In the genomic region with DNA sequence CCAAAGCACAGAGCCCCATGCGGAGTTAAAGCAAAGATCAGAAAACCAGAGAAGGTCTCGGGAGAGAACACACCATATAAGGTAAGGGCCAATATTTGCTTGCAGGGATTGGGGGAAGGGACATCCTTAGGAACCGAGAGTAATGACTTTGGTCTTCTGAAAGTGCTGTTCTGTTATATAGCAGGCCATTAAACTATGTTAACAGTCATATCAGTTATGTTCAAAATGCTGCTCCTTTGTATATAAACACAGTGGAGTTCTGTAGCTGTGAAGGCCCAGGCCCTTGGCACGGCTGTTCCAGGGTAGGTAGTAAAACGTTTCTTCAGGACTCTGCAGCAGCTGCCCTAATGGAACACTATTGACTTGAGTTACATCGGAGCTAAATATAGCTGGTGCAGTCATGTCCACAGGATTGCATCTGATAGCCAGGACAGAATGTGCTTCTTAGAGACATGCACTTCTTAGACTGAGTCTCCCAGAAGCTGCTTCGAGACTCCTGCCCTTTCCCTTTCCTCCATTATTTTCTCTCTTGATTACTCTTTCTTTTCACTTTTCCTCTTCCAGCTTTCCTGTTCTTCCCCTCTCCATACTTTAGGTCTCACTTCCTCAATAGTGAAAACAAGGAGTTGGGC, we compare ENCODE assay signal across 10 cellular contexts.
A peak's percentile ranks its signal among the peaks of the same experiment; 100 is the strongest.
DNase-seq lines count a peak whose midpoint lies in the region; ATAC-seq, FAIRE-seq and TF ChIP-seq lines count a peak whose summit lies in the region.
"Had no signal": no experiment of that assay in that cellular context is flagged by ENCODE, and none has a peak within 500 bp of the region (broad histone marks: within the 10 kb centered on the region; RNA-seq: fewer than 3 reads in every experiment).

No MANE protein-coding gene starts in this region.

- ATAC-seq in GM21526 (IDR thresholded peaks at IDR 0.05; ENCODE audit: low FRiP score, unreplicated experiment) (peak; percentile 37), GM18861 (IDR thresholded peaks at IDR 0.05; ENCODE audit: unreplicated experiment) (no peak), HG03442 (IDR thresholded peaks at IDR 0.05; ENCODE audit: unreplicated experiment) (no peak)
- ATAC-seq: effector memory CD8-positive, alpha-beta T cell had no signal

- WGBS in small intestine, 3 donors = 22 to 40% (median 32%) methylated on average over 7 of the region's 7 CpGs

- no peak for DNase-seq in SJSA1 (ENCODE audit: low read depth in 1 of 2, low spot score in 2 of 2)
- DNase-seq in right atrium auricular region (ENCODE audit: low spot score) = peak; percentile 67
- peak; percentile 62 for DNase-seq in small intestine
- DNase-seq in NCI-H2227 treated with DMSO at 0.1 percent for 48 hours (lab: John Stamatoyannopoulos, UW) = no peak
- no peak for DNase-seq in AML-193 (lab: John Stamatoyannopoulos, UW)
- DNase-seq: effector memory CD8-positive, alpha-beta T cell had no signal

- peaks cover 36% of the 10 kb centered on the region for H3K4me1 ChIP-seq in SJSA1 (replicated peaks)
- peaks cover 0 to 24% of the 10 kb centered on the region in 2 donors for H3K4me1 ChIP-seq in right atrium auricular region
- peaks cover 0 to 6% of the 10 kb centered on the region in 2 donors for H3K4me1 ChIP-seq in small intestine (ENCODE audit: control insufficient read depth in 2 of 2, insufficient read depth in 1 of 2, low read depth in 1 of 2, low read length in 1 of 2)

- H3K36me3 ChIP-seq in SJSA1 (peaks cover 3% of the 10 kb centered on the region; the same call in 1 of the 2 replicates), right atrium auricular region (no peaks in the 10 kb centered on the region), small intestine (ENCODE audit: control insufficient read depth in 2 of 2, insufficient read depth in 2 of 2, low read length in 2 of 2) (no peaks in the 10 kb centered on the region)

- no peak for TF ChIP-seq CTCF in right atrium auricular region (IDR thresholded peaks at IDR 0.05)

- FAIRE-seq in small intestine (lab: Jason Lieb, UNC) = no peak
- FAIRE-seq: TTC549 had no signal

- H3K27ac ChIP-seq in SJSA1 (peak overlapping the region; percentile 18; the same call in 1 of the 2 replicates), right atrium auricular region (peak overlapping the region; percentile 50 to 76), small intestine (ENCODE audit: low read depth in 1 of 2, low read length in 1 of 2) (peak overlapping the region in 1 of 2 donors; percentile 82)

- H3K27me3 ChIP-seq in SJSA1 (replicated peaks) (no peaks in the 10 kb centered on the region), right atrium auricular region (no peaks in the 10 kb centered on the region), small intestine (ENCODE audit: control insufficient read depth in 2 of 2, insufficient read depth in 2 of 2, low read length in 2 of 2) (no peaks in the 10 kb centered on the region)

- H3K9me3 ChIP-seq in SJSA1 (replicated peaks) (no peaks in the 10 kb centered on the region), right atrium auricular region (no peaks in the 10 kb centered on the region), small intestine (ENCODE audit: control insufficient read depth, low read depth) (no peaks in the 10 kb centered on the region)

- H3K4me3 ChIP-seq in SJSA1 (no peak overlapping the region), right atrium auricular region (no peak overlapping the region), small intestine (ENCODE audit: low read depth in 1 of 2, low read length in 2 of 2) (no peak overlapping the region)

Comparison
In these comparisons a context has a peak if more than half of its experiments do, and no peak if none do; other contexts are left out.
1. DNase-seq: peak in right atrium auricular region (single experiment) and small intestine (single experiment); none in SJSA1 (0 of 2), NCI-H2227 treated with DMSO at 0.1 percent for 48 hours (single experiment) and AML-193 (0 of 2).